Comparison of ENCODE assay signal across 28 cellular contexts in the genomic region with DNA sequence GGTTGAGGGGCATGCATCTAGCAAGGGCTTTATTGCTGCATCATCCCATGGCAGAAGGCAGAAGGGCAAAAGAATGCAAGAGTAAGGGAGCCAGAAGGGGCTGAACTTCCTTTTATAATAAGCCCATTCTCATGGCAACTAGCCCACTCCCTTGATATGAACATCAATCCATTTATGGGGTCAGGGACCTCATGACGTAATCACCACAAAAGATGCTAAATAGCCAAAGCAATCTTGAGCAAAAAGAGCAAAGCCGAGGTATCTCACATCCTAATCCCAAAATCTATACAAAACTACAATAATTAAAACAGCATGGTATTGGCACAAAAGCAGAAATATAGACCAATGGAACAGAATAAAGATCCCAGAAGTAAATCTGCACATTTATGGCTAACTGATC.
A peak's percentile ranks its signal among the peaks of the same experiment; 100 is the strongest.
DNase-seq lines count a peak whose midpoint lies in the region; ATAC-seq, FAIRE-seq and TF ChIP-seq lines count a peak whose summit lies in the region.
"Had no signal": no experiment of that assay in that cellular context is flagged by ENCODE, and none has a peak within 500 bp of the region (broad histone marks: within the 10 kb centered on the region; RNA-seq: fewer than 3 reads in every experiment).

No MANE protein-coding gene starts in this region.

- no peak overlapping the region for H3K4me2 ChIP-seq in HepG2 (ENCODE audit: low read depth, low read length)
- H3K4me2 ChIP-seq: A549; BLaER1; BLaER1 treated with 17β-estradiol and CSF1 and Interleukin-3, amounts not matched to agents 10 nM and 100 nM had no signal

- BruUV-seq in HepG2 (replicated peaks; lab: Mats Ljungman, UMichigan), result no TSS peak

- no peak overlapping the region for H3K9ac ChIP-seq in HepG2 (ENCODE audit: insufficient read depth, low read depth, low read length)
- H3K9ac ChIP-seq: BLaER1; BLaER1 treated with 17β-estradiol and CSF1 and Interleukin-3, amounts not matched to agents 10 nM and 100 nM had no signal

- CTCF ChIA-PET in HepG2 (lab: Yijun Ruan, JAX; ENCODE audit: low intra/inter-chr PET ratio, low total read pairs), result no interaction called here

- H3K4me3 ChIP-seq in HepG2 (replicated peaks in 1 of 3; ENCODE audit: insufficient read depth in 1 of 3, low read depth in 2 of 3, low read length in 3 of 3) (no peak overlapping the region), right lobe of liver (no peak overlapping the region)
- H3K4me3 ChIP-seq: A549; BLaER1; BLaER1 treated with 17β-estradiol and CSF1 and Interleukin-3, amounts not matched to agents 10 nM and 100 nM had no signal

- WGBS in HepG2 (ENCODE audit: low lambda C conversion rate), result 2% methylated on average over 2 of the region's 2 CpGs
- 65% methylated on average over 2 of the region's 2 CpGs for WGBS in right lobe of liver (ENCODE audit: insufficient coverage, low coverage, low lambda C conversion rate, missing lambda C conversion rate)

- FAIRE-seq in HepG2 (lab: Jason Lieb, UNC), result no peak
- FAIRE-seq: A549, D721Med had no signal

- no peak overlapping the region for H3K27ac ChIP-seq in HepG2 (ENCODE audit: extremely low read length, insufficient read depth, low read length)
- no peak overlapping the region for H3K27ac ChIP-seq in right lobe of liver
- H3K27ac ChIP-seq: 22Rv1; A549; BLaER1; BLaER1 treated with 17β-estradiol and CSF1 and Interleukin-3, amounts not matched to agents 10 nM and 100 nM; C4-2B had no signal

- ATAC-seq in HepG2 (no peak), right lobe of liver (no peak)
- ATAC-seq: A549; CD8-positive, alpha-beta T cell had no signal

- in situ Hi-C loops in HepG2 (cut with HindIII; ENCODE audit: extremely low pct_ligation_motif_present, low pct_unique_long_range_greater_than_20kb), result no loop called here

- no peaks in the 10 kb centered on the region for H4K20me1 ChIP-seq in HepG2 (ENCODE audit: insufficient read depth, low read length)
- H4K20me1 ChIP-seq: BLaER1; BLaER1 treated with 17β-estradiol and CSF1 and Interleukin-3, amounts not matched to agents 10 nM and 100 nM had no signal

- no peak for TF ChIP-seq CTCF in HepG2 (CRISPR knock-in tag; IDR thresholded peaks at IDR 0.05)
- TF ChIP-seq CTCF in right lobe of liver (IDR thresholded peaks at IDR 0.05), result no peak

- intact Hi-C loops in HepG2 (cut with micrococcal nuclease; ENCODE audit: unreplicated experiment) (no loop called here), right lobe of liver (cut with DNase I) (no loop called here)

- H3K4me1 ChIP-seq in HepG2 (ENCODE audit: insufficient read depth, low read length) (no peaks in the 10 kb centered on the region), right lobe of liver (no peaks in the 10 kb centered on the region)
- H3K4me1 ChIP-seq: A549; BE2C; BLaER1; BLaER1 treated with 17β-estradiol and CSF1 and Interleukin-3, amounts not matched to agents 10 nM and 100 nM; Caco-2 had no signal

- H3K9me3 ChIP-seq in HepG2 (ENCODE audit: low read length), result no peaks in the 10 kb centered on the region; the same call in 1 of the 2 replicates
- peaks cover 0 to 3% (median 0%) of the 10 kb centered on the region in 4 donors for H3K9me3 ChIP-seq in right lobe of liver
- H3K9me3 ChIP-seq: A549, BE2C, Caco-2 had no signal

- H3K27me3 ChIP-seq in HepG2 (ENCODE audit: control insufficient read depth in 1 of 2, insufficient read depth in 2 of 2, low read length in 2 of 2) (no peaks in the 10 kb centered on the region), right lobe of liver (no peaks in the 10 kb centered on the region)
- H3K27me3 ChIP-seq: BE2C; BLaER1; BLaER1 treated with 17β-estradiol and CSF1 and Interleukin-3, amounts not matched to agents 10 nM and 100 nM had no signal

- no peak for TF ChIP-seq POLR2A in HepG2 (IDR thresholded peaks at IDR 0.05; ENCODE audit: insufficient read depth in 1 of 2, low read depth in 2 of 2, low read length in 2 of 2)
- TF ChIP-seq POLR2A in right lobe of liver (IDR thresholded peaks at IDR 0.05), result no peak

- no peaks in the 10 kb centered on the region for H3K79me2 ChIP-seq in HepG2 (ENCODE audit: insufficient read depth, low read length)

- POLR2A ChIA-PET in HepG2 (lab: Yijun Ruan, JAX), result no interaction called here

- H3K36me3 ChIP-seq in HepG2 (replicated peaks in 1 of 2; ENCODE audit: control insufficient read depth in 1 of 2, insufficient read depth in 2 of 2, low read length in 2 of 2), result no peaks in the 10 kb centered on the region
- H3K36me3 ChIP-seq in right lobe of liver, result no peaks in the 10 kb centered on the region
- H3K36me3 ChIP-seq: BE2C; BLaER1; BLaER1 treated with 17β-estradiol and CSF1 and Interleukin-3, amounts not matched to agents 10 nM and 100 nM had no signal

- no peak overlapping the region for H2AFZ ChIP-seq in HepG2 (ENCODE audit: low read length)

- no peak for TF ChIP-seq EP300 in HepG2 (IDR thresholded peaks at IDR 0.05; ENCODE audit: low read depth in 2 of 2, low read length in 2 of 2)
- TF ChIP-seq EP300 in HepG2 (CRISPR knock-in tag; IDR thresholded peaks at IDR 0.05; ENCODE audit: borderline replicate concordance), result no peak

- DNase-seq in HepG2 (ENCODE audit: low spot score) (no peak), right lobe of liver (no peak)
- DNase-seq: 8988T; ACHN; AML-193; BE2C; C1 segment of cervical spinal cord; Caco-2; Calu3; CD4-positive, alpha-beta memory T cell; CD4-positive, alpha-beta T cell; CD4-positive, CD25-positive, alpha-beta regulatory T cell; CD8-positive, alpha-beta memory T cell; CD8-positive, alpha-beta T cell; COR-L47; DMS 273 treated with DMSO at 0.1 percent for 48 hours; DMS153; DMS53; DMS79; DMS79 treated with DMSO at 0.1 percent for 48 hours; DND-41; EL had no signal

- TF ChIP-seq RAD21 in HepG2 (CRISPR knock-in tag; IDR thresholded peaks at IDR 0.05), result no peak

TF ChIP-seq in HepG2, 621 proteins besides CTCF, POLR2A, EP300 and RAD21:
- TF ChIP-seq ZNF572 (CRISPR knock-in tag; IDR thresholded peaks at IDR 0.05) (no peak), CREB1 (IDR thresholded peaks at IDR 0.05) (peak; percentile 66), CREB1 (CRISPR knock-in tag; IDR thresholded peaks at IDR 0.05) (no peak), ATF7 (IDR thresholded peaks at IDR 0.05) (peak; percentile 84), ATF7 (CRISPR knock-in tag; IDR thresholded peaks at IDR 0.05) (no peak), JUN (CRISPR knock-in tag; IDR thresholded peaks at IDR 0.05) (no peak), RBM22 (optimal IDR thresholded peaks at IDR 0.05; ENCODE audit: low read length) (no peak)
